Comparison of ENCODE assay signal across 20 cellular contexts in the genomic region with DNA sequence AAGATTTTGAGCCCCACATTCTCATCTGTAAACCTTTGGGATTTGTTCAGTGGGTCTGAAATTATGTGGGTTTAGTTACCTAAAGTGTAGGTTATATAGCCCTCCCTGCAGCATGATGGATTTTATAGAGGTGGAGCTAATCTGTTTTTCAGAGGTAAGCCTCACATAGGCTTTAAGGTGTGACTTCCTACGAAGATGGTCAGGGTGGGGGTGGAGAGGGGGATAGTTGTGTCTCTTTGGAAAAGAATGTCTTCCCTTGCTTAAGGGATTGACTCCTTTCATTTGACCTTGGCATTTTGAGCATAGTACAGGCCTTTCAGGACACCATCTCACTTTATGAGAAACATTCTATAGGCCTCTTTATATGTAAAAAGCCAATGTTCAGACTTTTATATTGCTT. TPM values are rescaled to one million over a fixed set of nuclear protein-coding genes. Genes with fewer than 3 reads are reported as not detected.
DNase-seq lines count a peak whose midpoint lies in the region; ATAC-seq and TF ChIP-seq lines count a peak whose summit lies in the region.
"Had no signal": no experiment of that assay in that cellular context is flagged by ENCODE, and none has a peak within 500 bp of the region (broad histone marks: within the 10 kb centered on the region; RNA-seq: fewer than 3 reads in every experiment).

No MANE protein-coding gene starts in this region.

- no peaks in the 10 kb centered on the region for H3K9me2 ChIP-seq in hepatocyte (replicated peaks; ENCODE audit: insufficient read depth)

- DNase-seq in cardiac muscle cell (ENCODE audit: low read depth in 1 of 2, low spot score in 1 of 2), result no peak
- no peak for DNase-seq in left ventricle myocardium superior
- DNase-seq in hepatocyte (ENCODE audit: low spot score), result no peak
- DNase-seq in nephron progenitor cell, result no peak
- DNase-seq in NCI-H2171 (lab: John Stamatoyannopoulos, UW), result no peak
- DNase-seq in NCI-H748 treated with DMSO at 0.1 percent for 48 hours (lab: John Stamatoyannopoulos, UW), result no peak
- no peak for DNase-seq in lower leg skin (ENCODE audit: low spot score in 2 of 2)
- DNase-seq: activated CD4-positive, alpha-beta T cell treated with anti-CD3 and anti-CD28 coated beads for 1 hour; BE2C; natural killer cell; NCI-H1105 treated with DMSO at 0.1 percent for 48 hours; NCI-H2081 treated with DMSO at 0.1 percent for 48 hours; NCI-H526; stimulated activated CD4-positive, alpha-beta T cell treated with anti-CD3 and anti-CD28 coated beads, Interleukin-4, amount 100 ng/mL, for 1 hour; upper lobe of left lung had no signal

- peaks cover 12% of the 10 kb centered on the region for H3K27me3 Mint-ChIP-seq in nephron progenitor cell (ENCODE audit: low read depth, poor library complexity)

- TF ChIP-seq POLR2A in lower leg skin (IDR thresholded peaks at IDR 0.05), result no peak

- H3K79me2 ChIP-seq in hepatocyte, result peaks cover 76% of the 10 kb centered on the region

- no peak overlapping the region for H3K27ac ChIP-seq in cardiac muscle cell
- peak overlapping the region; percentile 94 for H3K27ac ChIP-seq in hepatocyte
- H3K27ac ChIP-seq: ascending aorta had no signal

- peaks cover 17% of the 10 kb centered on the region for H4K20me1 ChIP-seq in hepatocyte (ENCODE audit: insufficient read depth, poor library complexity, severe bottlenecking)

- H3K4me2 ChIP-seq in hepatocyte, result peak overlapping the region; percentile 90

- H3K9me3 Mint-ChIP-seq in nephron progenitor cell, result no peaks in the 10 kb centered on the region
- H3K9me3 Mint-ChIP-seq: activated naive CD4-positive, alpha-beta T cell treated with anti-CD3 and anti-CD28 coated beads, Interleukin-2, amount 50 U/mL, for 24 hours; activated T-helper 1 cell treated with anti-CD3 and anti-CD28 coated beads, Interleukin-12 subunit alpha, Interleukin-12 subunit beta, Interleukin-2, Interleukin-4 antibody, amounts not matched to agents 30 ng/mL and 10 ng/mL and 1 ng/mL, durations not matched to agents 14 hours and 24 hours and 36 hours; natural killer cell; stimulated activated naive CD8-positive, alpha-beta T cell treated with anti-CD3 and anti-CD28 coated beads, Interleukin-15, Interleukin-2, amounts not matched to agents 100 ng/mL and 50 ng/mL, for 24 hours had no signal

- H3K36me3 Mint-ChIP-seq in nephron progenitor cell (ENCODE audit: low read depth), result peaks cover 3% of the 10 kb centered on the region
- H3K36me3 Mint-ChIP-seq: activated naive CD4-positive, alpha-beta T cell treated with anti-CD3 and anti-CD28 coated beads, Interleukin-2, amount 50 U/mL, for 24 hours; natural killer cell had no signal

- H3K4me3 Mint-ChIP-seq in nephron progenitor cell, result peak overlapping the region; percentile 94
- H3K4me3 Mint-ChIP-seq: activated naive CD4-positive, alpha-beta T cell treated with anti-CD3 and anti-CD28 coated beads, Interleukin-2, amount 50 U/mL, for 24 hours; activated T-helper 1 cell treated with anti-CD3 and anti-CD28 coated beads, Interleukin-12 subunit alpha, Interleukin-12 subunit beta, Interleukin-2, Interleukin-4 antibody, amounts not matched to agents 30 ng/mL and 10 ng/mL and 1 ng/mL, durations not matched to agents 14 hours and 24 hours and 36 hours; natural killer cell; stimulated activated naive CD8-positive, alpha-beta T cell treated with anti-CD3 and anti-CD28 coated beads, Interleukin-15, Interleukin-2, amounts not matched to agents 100 ng/mL and 50 ng/mL, for 24 hours had no signal

- no peak overlapping the region for H2AFZ ChIP-seq in hepatocyte

- H3K9me3 ChIP-seq in cardiac muscle cell (ENCODE audit: low read depth), result no peaks in the 10 kb centered on the region
- H3K9me3 ChIP-seq in hepatocyte (ENCODE audit: low read depth), result no peaks in the 10 kb centered on the region
- H3K9me3 ChIP-seq: ascending aorta, BE2C, upper lobe of left lung had no signal

- H3K27me3 ChIP-seq in cardiac muscle cell (peaks cover 12% of the 10 kb centered on the region), hepatocyte (no peaks in the 10 kb centered on the region)
- H3K27me3 ChIP-seq: ascending aorta, BE2C had no signal

- no peaks in the 10 kb centered on the region for H3K36me3 ChIP-seq in cardiac muscle cell
- no peaks in the 10 kb centered on the region for H3K36me3 ChIP-seq in hepatocyte (replicated peaks; ENCODE audit: insufficient read depth, low read depth)
- H3K36me3 ChIP-seq: ascending aorta, BE2C, upper lobe of left lung had no signal

- peak overlapping the region; percentile 89 for H3K27ac Mint-ChIP-seq in nephron progenitor cell
- H3K27ac Mint-ChIP-seq: activated naive CD4-positive, alpha-beta T cell treated with anti-CD3 and anti-CD28 coated beads, Interleukin-2, amount 50 U/mL, for 24 hours; activated T-helper 1 cell treated with anti-CD3 and anti-CD28 coated beads, Interleukin-12 subunit alpha, Interleukin-12 subunit beta, Interleukin-2, Interleukin-4 antibody, amounts not matched to agents 30 ng/mL and 10 ng/mL and 1 ng/mL, durations not matched to agents 14 hours and 24 hours and 36 hours; natural killer cell; stimulated activated naive CD8-positive, alpha-beta T cell treated with anti-CD3 and anti-CD28 coated beads, Interleukin-15, Interleukin-2, amounts not matched to agents 100 ng/mL and 50 ng/mL, for 24 hours had no signal

- H3K4me3 ChIP-seq in cardiac muscle cell (peak overlapping the region; percentile 95), hepatocyte (peak overlapping the region; percentile 93), lower leg skin (ENCODE audit: low read depth, poor library complexity, severe bottlenecking) (no peak overlapping the region)
- H3K4me3 ChIP-seq: ascending aorta had no signal

- H3K4me1 ChIP-seq in cardiac muscle cell (ENCODE audit: low read depth) (peaks cover 50% of the 10 kb centered on the region), hepatocyte (ENCODE audit: insufficient read depth) (peaks cover 35% of the 10 kb centered on the region)

- H3K4me1 Mint-ChIP-seq in nephron progenitor cell, result peaks cover 60% of the 10 kb centered on the region

- ATAC-seq in left ventricle myocardium superior (no peak), HG02870 (IDR thresholded peaks at IDR 0.05; ENCODE audit: unreplicated experiment) (no peak)
- ATAC-seq: natural killer cell had no signal

- TF ChIP-seq CTCF in cardiac muscle cell (IDR thresholded peaks at IDR 0.05; ENCODE audit: low read depth, low read length) (no peak), hepatocyte (IDR thresholded peaks at IDR 0.05; ENCODE audit: poor library complexity) (no peak), nephron progenitor cell (IDR thresholded peaks at IDR 0.05) (no peak), lower leg skin (IDR thresholded peaks at IDR 0.05) (no peak)

- 44% methylated on average over 1 of the region's 1 CpG for WGBS in hepatocyte (ENCODE audit: low lambda C conversion rate, missing lambda C conversion rate)
- 56 to 62% methylated on average over 1 of the region's 1 CpG for WGBS in lower leg skin, 2 donors

- intact Hi-C loops in left ventricle myocardium superior (cut with micrococcal nuclease) (loop anchor here (10.0 kb wide), 1 partner anchor 71 kb away; no protein-coding TSS in a partner anchor), lower leg skin (cut with DNase I; ENCODE audit: low total_unique reads) (no loop called here)

RNA-seq across cellular contexts. Expression of gene CACHD1, which starts 3.4 kb away (rescaled TPM):
- total RNA-seq in cardiac muscle cell (36.6 and 54.4 TPM in 2 replicates), left ventricle myocardium superior (3.1 TPM), hepatocyte (35.1 and 39.7 TPM in 2 replicates), lower leg skin (10 to 100 TPM in 2 of 4 donors, 1 to 10 TPM in 2; 7.3 to 17.1 (median 10.9) TPM)
- polyA plus RNA-seq in cardiac muscle cell (41.3 and 56.4 TPM in 2 replicates), hepatocyte (16.7 and 23.8 TPM in 2 replicates)
- total RNA-seq: natural killer cell had no signal
